In the genomic region with DNA sequence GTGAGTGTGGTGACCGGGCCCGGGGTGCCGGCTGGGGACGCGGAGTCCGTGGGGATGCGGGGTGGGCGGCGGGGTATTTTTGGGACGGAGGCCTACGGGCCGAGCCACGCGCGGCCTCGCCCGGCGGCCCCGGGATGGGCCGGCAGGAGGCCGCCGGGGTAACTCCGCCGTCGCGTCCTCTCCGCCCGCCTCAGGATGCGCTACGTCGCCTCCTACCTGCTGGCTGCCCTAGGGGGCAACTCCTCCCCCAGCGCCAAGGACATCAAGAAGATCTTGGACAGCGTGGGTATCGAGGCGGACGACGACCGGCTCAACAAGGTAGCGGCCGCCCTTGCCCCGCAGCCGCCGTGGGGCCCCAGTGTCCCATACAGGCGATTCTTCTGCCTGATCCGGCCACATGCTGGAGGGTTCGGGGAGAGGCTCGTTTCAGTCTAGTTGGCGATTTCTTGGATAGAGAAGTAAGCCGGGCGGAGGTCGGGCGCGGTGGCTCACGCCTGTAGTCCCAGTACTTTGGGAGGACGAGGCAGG, we compare ENCODE assay signal across 8 cellular contexts. TPM values are rescaled to one million over a fixed set of nuclear protein-coding genes. Genes with fewer than 3 reads are reported as not detected.
DNase-seq lines count a peak whose midpoint lies in the region; ATAC-seq lines count a peak whose summit lies in the region.

No MANE protein-coding gene starts in this region.

- H3K4me1 ChIP-seq in ACC112 (ENCODE audit: control insufficient read depth, insufficient read depth, low read length, unreplicated experiment): peaks cover 16% of the 10 kb centered on the region
- no peaks in the 10 kb centered on the region for H3K4me1 ChIP-seq in iPS-15b (ENCODE audit: control insufficient read depth, insufficient read depth, low read length)
- H3K4me1 ChIP-seq in subcutaneous abdominal adipose tissue (ENCODE audit: control insufficient read depth in 5 of 5, insufficient read depth in 5 of 5, low read length in 5 of 5): peaks cover 11 to 55% (median 54%) of the 10 kb centered on the region in 5 donors

- H3K36me3 ChIP-seq in ACC112 (ENCODE audit: insufficient read depth, low read length) (peaks cover 17% of the 10 kb centered on the region; the same call in 1 of the 2 replicates), H7 (replicated peaks; ENCODE audit: control insufficient read depth, insufficient read depth, low read length) (peaks cover 26% of the 10 kb centered on the region), iPS-15b (ENCODE audit: control insufficient read depth, insufficient read depth, low read length) (peaks cover 27% of the 10 kb centered on the region), subcutaneous abdominal adipose tissue (ENCODE audit: control insufficient read depth in 5 of 5, insufficient read depth in 5 of 5, low read length in 5 of 5) (peaks cover 0 to 32% (median 27%) of the 10 kb centered on the region in 5 donors)

- DNase-seq in H7 (no peak), NCI-H2107 treated with DMSO at 0.1 percent for 48 hours (lab: John Stamatoyannopoulos, UW; ENCODE audit: unreplicated experiment) (no peak)
- no peak for DNase-seq in activated T-cell treated with anti-CD3 and anti-CD28 coated beads, Interleukin-2, amount 50 U/mL, for 72 hours

- H3K9ac ChIP-seq in iPS-15b (ENCODE audit: low read depth, low read length) (peak overlapping the region; percentile 90), subcutaneous abdominal adipose tissue (ENCODE audit: low read length in 5 of 5) (peak overlapping the region; percentile 84 to 99 (median 94))

- H3K4me3 Mint-ChIP-seq in activated T-cell treated with anti-CD3 and anti-CD28 coated beads, Interleukin-2, amount 50 U/mL, for 72 hours: peak overlapping the region; percentile 90 to 98

- H3K4me3 ChIP-seq in ACC112 (ENCODE audit: low read depth, low read length): peak overlapping the region; percentile 95
- H3K4me3 ChIP-seq in H7 (ENCODE audit: insufficient read depth, low read depth, low read length): peak overlapping the region; percentile 98
- H3K4me3 ChIP-seq in iPS-15b (ENCODE audit: low read depth, low read length): peak overlapping the region; percentile 97
- peak overlapping the region; percentile 84 to 95 (median 89) for H3K4me3 ChIP-seq in subcutaneous abdominal adipose tissue (ENCODE audit: low read depth in 1 of 5, low read length in 5 of 5)

- peak overlapping the region; percentile 98 for H3K27ac ChIP-seq in ACC112 (ENCODE audit: low read depth, low read length)
- peak overlapping the region; percentile 92 for H3K27ac ChIP-seq in subcutaneous abdominal adipose tissue (ENCODE audit: low read depth, low read length)

- peak in 1 of 2 donors; percentile 5 for ATAC-seq in activated T-cell treated with anti-CD3 and anti-CD28 coated beads, Interleukin-2, amount 50 U/mL, for 72 hours (replicated peaks in 1 of 2)
- ATAC-seq in GM19035 (IDR thresholded peaks at IDR 0.05; ENCODE audit: unreplicated experiment): no peak
- ATAC-seq in GM18868 (IDR thresholded peaks at IDR 0.05; ENCODE audit: unreplicated experiment): no peak

- no peaks in the 10 kb centered on the region for H3K9me3 Mint-ChIP-seq in activated T-cell treated with anti-CD3 and anti-CD28 coated beads, Interleukin-2, amount 50 U/mL, for 72 hours

- peaks cover 48% of the 10 kb centered on the region for H3K4me1 Mint-ChIP-seq in activated T-cell treated with anti-CD3 and anti-CD28 coated beads, Interleukin-2, amount 50 U/mL, for 72 hours (ENCODE audit: low read depth)

- peak overlapping the region; percentile 97 for H3K27ac Mint-ChIP-seq in activated T-cell treated with anti-CD3 and anti-CD28 coated beads, Interleukin-2, amount 50 U/mL, for 72 hours

- no peaks in the 10 kb centered on the region for H3K27me3 Mint-ChIP-seq in activated T-cell treated with anti-CD3 and anti-CD28 coated beads, Interleukin-2, amount 50 U/mL, for 72 hours (ENCODE audit: low read depth)

- no peak overlapping the region for H2AFZ ChIP-seq in ACC112 (ENCODE audit: low read length, unreplicated experiment)

- peaks cover 36% of the 10 kb centered on the region for H3K79me2 ChIP-seq in ACC112 (ENCODE audit: control insufficient read depth, insufficient read depth, low read length, unreplicated experiment)

- no peaks in the 10 kb centered on the region for H3K27me3 ChIP-seq in ACC112 (ENCODE audit: insufficient read depth, low read length)
- no peaks in the 10 kb centered on the region for H3K27me3 ChIP-seq in H7 (ENCODE audit: control insufficient read depth, insufficient read depth, low read length)
- no peaks in the 10 kb centered on the region for H3K27me3 ChIP-seq in iPS-15b (ENCODE audit: control insufficient read depth, insufficient read depth, low read length)
- H3K27me3 ChIP-seq in subcutaneous abdominal adipose tissue (ENCODE audit: control insufficient read depth in 5 of 5, insufficient read depth in 4 of 5, low read length in 5 of 5): no peaks in the 10 kb centered on the region

- peaks cover 5 to 14% of the 10 kb centered on the region in 2 donors for H3K36me3 Mint-ChIP-seq in activated T-cell treated with anti-CD3 and anti-CD28 coated beads, Interleukin-2, amount 50 U/mL, for 72 hours (ENCODE audit: insufficient read depth in 2 of 2)

- H3K9me3 ChIP-seq in iPS-15b (ENCODE audit: control insufficient read depth, insufficient read depth, low read length) (no peaks in the 10 kb centered on the region), subcutaneous abdominal adipose tissue (ENCODE audit: control insufficient read depth in 5 of 5, low read length in 5 of 5) (no peaks in the 10 kb centered on the region)

RNA-seq across cellular contexts. Expression of gene RPLP2, which starts 0.3 kb away (rescaled TPM):
- 786 and 794 TPM in 2 replicates for total RNA-seq in H7 (2014; rRNA removed; shearing (Covaris generic))
- total RNA-seq in activated T-cell treated with anti-CD3 and anti-CD28 coated beads, Interleukin-2, amount 50 U/mL, for 72 hours: 1,000 to 10,000 TPM; 3,054 to 3,114 TPM

RNA-seq across cellular contexts. Expression of gene PIDD1, which starts 5.1 kb away (rescaled TPM):
- 16.8 and 31.0 TPM in 2 replicates for total RNA-seq in H7 (2014; rRNA removed; shearing (Covaris generic))
- total RNA-seq in activated T-cell treated with anti-CD3 and anti-CD28 coated beads, Interleukin-2, amount 50 U/mL, for 72 hours: 10 to 100 TPM; 25.2 to 34.2 TPM

RNA-seq across cellular contexts. Expression of gene PNPLA2, which starts 8.6 kb away (rescaled TPM):
- total RNA-seq in H7 (2014; rRNA removed; shearing (Covaris generic)): 15.7 and 28.7 TPM in 2 replicates
- total RNA-seq in activated T-cell treated with anti-CD3 and anti-CD28 coated beads, Interleukin-2, amount 50 U/mL, for 72 hours: 10 to 100 TPM; 64.5 to 77.1 TPM

RNA-seq across cellular contexts. Expression of gene SLC25A22, which starts 12.0 kb away (rescaled TPM):
- total RNA-seq in H7 (2014; rRNA removed; shearing (Covaris generic)): 25.2 and 25.6 TPM in 2 replicates
- 10 to 100 TPM; 30.8 to 40.2 TPM for total RNA-seq in activated T-cell treated with anti-CD3 and anti-CD28 coated beads, Interleukin-2, amount 50 U/mL, for 72 hours

RNA-seq across cellular contexts. Expression of gene CRACR2B, which starts 17.6 kb away (rescaled TPM):
- 20.2 and 35.8 TPM in 2 replicates for total RNA-seq in H7 (2014; rRNA removed; shearing (Covaris generic))
- total RNA-seq in activated T-cell treated with anti-CD3 and anti-CD28 coated beads, Interleukin-2, amount 50 U/mL, for 72 hours: 10 to 100 TPM in 1 of 2 donors, 1 to 10 TPM in 1; 5.5 to 13.3 TPM
